1 cellular context compared by ENCODE assay signal in the genomic region with DNA sequence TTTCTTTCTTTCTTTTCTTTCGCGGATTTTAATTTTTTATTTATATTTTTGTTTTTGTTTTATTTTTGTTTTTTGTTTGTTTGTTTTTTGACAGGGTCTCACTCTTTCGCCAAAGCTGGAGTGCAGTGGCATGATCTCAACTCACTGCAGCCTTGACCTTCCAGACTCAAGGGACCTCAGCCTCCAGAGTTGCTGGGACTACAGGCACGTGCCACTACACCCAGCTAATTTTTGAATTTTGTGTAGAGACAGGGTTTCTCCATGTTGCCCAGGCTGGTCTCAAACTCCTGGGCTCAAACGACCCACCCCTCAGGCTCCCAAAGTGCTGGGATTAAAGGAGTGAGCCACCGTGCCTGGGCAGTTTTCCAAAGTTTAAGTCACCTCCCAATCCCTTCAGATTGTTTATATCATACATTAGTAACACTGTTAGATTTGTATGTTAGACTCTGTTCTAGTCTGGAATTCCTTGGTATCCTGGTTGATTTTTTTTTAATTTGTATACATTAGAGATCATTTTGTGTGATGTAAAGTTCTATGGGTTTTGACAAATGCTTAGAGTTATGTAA.
A peak's percentile ranks its signal among the peaks of the same experiment; 100 is the strongest.
TF ChIP-seq lines count a peak whose summit lies in the region.

No MANE protein-coding gene starts in this region.

TF ChIP-seq in HEK293, 187 proteins besides CTCF, POLR2A, EP300 and RAD21 (continued from another document):
- TF ChIP-seq, protein P1, sequence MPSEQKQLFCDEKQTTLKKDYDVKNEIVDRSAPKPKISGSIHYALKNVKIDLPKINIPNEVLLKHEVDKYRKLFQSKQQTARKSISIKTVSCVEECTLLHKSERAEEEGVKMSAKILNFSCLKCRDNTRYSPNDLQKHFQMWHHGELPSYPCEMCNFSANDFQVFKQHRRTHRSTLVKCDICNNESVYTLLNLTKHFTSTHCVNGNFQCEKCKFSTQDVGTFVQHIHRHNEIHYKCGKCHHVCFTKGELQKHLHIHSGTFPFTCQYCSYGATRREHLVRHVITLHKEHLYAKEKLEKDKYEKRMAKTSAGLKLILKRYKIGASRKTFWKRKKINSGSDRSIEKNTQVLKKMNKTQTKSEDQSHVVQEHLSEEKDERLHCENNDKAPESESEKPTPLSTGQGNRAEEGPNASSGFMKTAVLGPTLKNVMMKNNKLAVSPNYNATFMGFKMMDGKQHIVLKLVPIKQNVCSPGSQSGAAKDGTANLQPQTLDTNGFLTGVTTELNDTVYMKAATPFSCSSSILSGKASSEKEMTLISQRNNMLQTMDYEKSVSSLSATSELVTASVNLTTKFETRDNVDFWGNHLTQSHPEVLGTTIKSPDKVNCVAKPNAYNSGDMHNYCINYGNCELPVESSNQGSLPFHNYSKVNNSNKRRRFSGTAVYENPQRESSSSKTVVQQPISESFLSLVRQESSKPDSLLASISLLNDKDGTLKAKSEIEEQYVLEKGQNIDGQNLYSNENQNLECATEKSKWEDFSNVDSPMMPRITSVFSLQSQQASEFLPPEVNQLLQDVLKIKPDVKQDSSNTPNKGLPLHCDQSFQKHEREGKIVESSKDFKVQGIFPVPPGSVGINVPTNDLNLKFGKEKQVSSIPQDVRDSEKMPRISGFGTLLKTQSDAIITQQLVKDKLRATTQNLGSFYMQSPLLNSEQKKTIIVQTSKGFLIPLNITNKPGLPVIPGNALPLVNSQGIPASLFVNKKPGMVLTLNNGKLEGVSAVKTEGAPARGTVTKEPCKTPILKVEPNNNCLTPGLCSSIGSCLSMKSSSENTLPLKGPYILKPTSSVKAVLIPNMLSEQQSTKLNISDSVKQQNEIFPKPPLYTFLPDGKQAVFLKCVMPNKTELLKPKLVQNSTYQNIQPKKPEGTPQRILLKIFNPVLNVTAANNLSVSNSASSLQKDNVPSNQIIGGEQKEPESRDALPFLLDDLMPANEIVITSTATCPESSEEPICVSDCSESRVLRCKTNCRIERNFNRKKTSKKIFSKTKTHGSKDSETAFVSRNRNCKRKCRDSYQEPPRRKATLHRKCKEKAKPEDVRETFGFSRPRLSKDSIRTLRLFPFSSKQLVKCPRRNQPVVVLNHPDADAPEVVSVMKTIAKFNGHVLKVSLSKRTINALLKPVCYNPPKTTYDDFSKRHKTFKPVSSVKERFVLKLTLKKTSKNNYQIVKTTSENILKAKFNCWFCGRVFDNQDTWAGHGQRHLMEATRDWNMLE (tag by site-specific recombination; conservative IDR thresholded peaks at IDR 0.05; ENCODE audit: low read depth), result no peak
- TF ChIP-seq ZNF791 (tag by site-specific recombination; IDR thresholded peaks at IDR 0.05) (no peak), ZNF366 (tag by site-specific recombination; conservative IDR thresholded peaks at IDR 0.05) (0 out of 2 replicates have a peak, but pooled peaks have one; percentile 36), ZNF37A (tag by site-specific recombination; IDR thresholded peaks at IDR 0.05) (no peak)
